In the genomic region with DNA sequence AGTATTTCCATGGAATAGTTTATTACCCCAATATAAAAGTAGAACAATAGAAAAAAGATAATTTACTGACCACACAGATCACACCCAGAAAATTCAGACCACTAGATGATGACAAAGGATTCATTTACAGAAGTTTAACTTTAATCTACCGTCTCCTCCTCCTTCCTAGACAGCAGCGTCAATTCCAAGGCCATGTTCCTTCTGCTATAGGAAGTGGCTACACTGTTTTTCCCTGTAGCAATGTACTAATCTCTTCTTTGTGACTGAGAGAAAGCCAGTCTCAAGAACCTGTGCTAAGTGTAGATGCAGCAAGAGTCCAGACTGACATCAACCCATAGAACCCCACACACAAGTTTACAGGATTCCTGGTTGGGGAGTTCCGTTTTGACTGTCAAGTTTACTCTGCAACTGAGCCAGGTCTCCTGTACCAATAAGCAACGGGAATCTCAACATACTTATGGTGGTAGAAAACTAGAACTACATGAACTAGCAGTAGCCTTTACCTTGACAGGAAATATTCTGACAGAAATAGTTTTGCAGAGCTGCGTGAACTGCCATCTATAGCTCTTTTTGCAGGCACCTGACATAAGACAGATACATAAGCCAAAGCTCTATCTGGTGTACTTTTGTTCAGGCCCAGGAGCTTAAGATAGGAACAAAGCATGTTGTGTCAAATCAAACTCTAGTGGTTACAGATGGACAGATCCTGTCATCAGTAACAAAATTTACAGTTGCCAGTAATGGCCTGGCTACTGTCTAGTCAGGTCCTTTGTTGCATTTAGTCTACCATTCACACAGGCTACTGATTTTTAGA, we compare ENCODE assay signal across 12 cellular contexts. TPM values are rescaled to one million over a fixed set of nuclear protein-coding genes. Genes with fewer than 3 reads are reported as not detected.
DNase-seq lines count a peak whose midpoint lies in the region; ATAC-seq and TF ChIP-seq lines count a peak whose summit lies in the region.
"Had no signal": no experiment of that assay in that cellular context is flagged by ENCODE, and none has a peak within 500 bp of the region (broad histone marks: within the 10 kb centered on the region; RNA-seq: fewer than 3 reads in every experiment).

No MANE protein-coding gene starts in this region.

- TF ChIP-seq CTCF in WTC11 (IDR thresholded peaks at IDR 0.05) (no peak), nephron progenitor cell (IDR thresholded peaks at IDR 0.05) (no peak)

- H3K27ac Mint-ChIP-seq in WTC11 = peak overlapping the region; percentile 26; the same call in 1 of the 2 replicates
- peak overlapping the region; percentile 5 for H3K27ac Mint-ChIP-seq in nephron progenitor cell

- H3K36me3 Mint-ChIP-seq in WTC11 = no peaks in the 10 kb centered on the region
- peaks cover 17% of the 10 kb centered on the region for H3K36me3 Mint-ChIP-seq in nephron progenitor cell (ENCODE audit: low read depth)

- no peak overlapping the region for H3K4me3 Mint-ChIP-seq in WTC11
- H3K4me3 Mint-ChIP-seq in nephron progenitor cell = no peak overlapping the region

- DNase-seq in WTC11 (ENCODE audit: low spot score) (no peak), nephron progenitor cell (no peak), dedifferentiated amniotic fluid mesenchymal stem cell (ENCODE audit: extremely low spot score) (no peak), DMS53 treated with DMSO at 0.1 percent for 48 hours (lab: John Stamatoyannopoulos, UW; ENCODE audit: unreplicated experiment) (no peak), activated gamma-delta T cell treated with Interleukin-2 at 50 U/mL for 16 hours (no peak)
- DNase-seq in stimulated activated CD4-positive, alpha-beta T cell treated with anti-CD3 and anti-CD28 coated beads, Interleukin-2, amount 100 ng/mL, for 24 hours = no peak
- DNase-seq: activated T-cell treated with anti-CD3 and anti-CD28 coated beads, Interleukin-2, amount 50 U/mL, for 48 hours; DMS 273 treated with DMSO at 0.1 percent for 48 hours; NCI-H446; stimulated activated naive CD4-positive, alpha-beta T cell treated with Interleukin-2 at 50 U/mL for 16 hours had no signal

- CTCF ChIA-PET in WTC11 (lab: Charles Lee) = interaction anchor here (1.0 kb wide), 1 partner anchor 157 kb away, joined by 3 read pairs; no protein-coding TSS in a partner anchor

- peaks cover 22% of the 10 kb centered on the region for H3K4me1 Mint-ChIP-seq in WTC11
- H3K4me1 Mint-ChIP-seq in nephron progenitor cell = peaks cover 34% of the 10 kb centered on the region

- POLR2A ChIA-PET in WTC11 (lab: Charles Lee) = no interaction called here

- ATAC-seq in GM18502 (IDR thresholded peaks at IDR 0.05; ENCODE audit: poor library complexity, unreplicated experiment) (peak; percentile 48), HG02642 (IDR thresholded peaks at IDR 0.05; ENCODE audit: poor library complexity, unreplicated experiment) (peak; percentile 46), WTC11 (no peak)

- H3K27me3 Mint-ChIP-seq in WTC11 (ENCODE audit: low read depth) = no peaks in the 10 kb centered on the region
- peaks cover 3% of the 10 kb centered on the region for H3K27me3 Mint-ChIP-seq in nephron progenitor cell (ENCODE audit: low read depth, poor library complexity)

- H3K9me3 Mint-ChIP-seq in WTC11 = no peaks in the 10 kb centered on the region
- no peaks in the 10 kb centered on the region for H3K9me3 Mint-ChIP-seq in nephron progenitor cell

TF ChIP-seq in WTC11, 78 proteins besides CTCF, POLR2A, EP300 and RAD21:
- TF ChIP-seq NR1H2 (CRISPR knock-in tag; IDR thresholded peaks at IDR 0.05) (no peak), AR (CRISPR knock-in tag; IDR thresholded peaks at IDR 0.05) (no peak), SP1 (CRISPR knock-in tag; conservative IDR thresholded peaks at IDR 0.05) (no peak), PRRX2 (CRISPR knock-in tag; IDR thresholded peaks at IDR 0.05) (no peak)
- TF ChIP-seq, protein P1, sequence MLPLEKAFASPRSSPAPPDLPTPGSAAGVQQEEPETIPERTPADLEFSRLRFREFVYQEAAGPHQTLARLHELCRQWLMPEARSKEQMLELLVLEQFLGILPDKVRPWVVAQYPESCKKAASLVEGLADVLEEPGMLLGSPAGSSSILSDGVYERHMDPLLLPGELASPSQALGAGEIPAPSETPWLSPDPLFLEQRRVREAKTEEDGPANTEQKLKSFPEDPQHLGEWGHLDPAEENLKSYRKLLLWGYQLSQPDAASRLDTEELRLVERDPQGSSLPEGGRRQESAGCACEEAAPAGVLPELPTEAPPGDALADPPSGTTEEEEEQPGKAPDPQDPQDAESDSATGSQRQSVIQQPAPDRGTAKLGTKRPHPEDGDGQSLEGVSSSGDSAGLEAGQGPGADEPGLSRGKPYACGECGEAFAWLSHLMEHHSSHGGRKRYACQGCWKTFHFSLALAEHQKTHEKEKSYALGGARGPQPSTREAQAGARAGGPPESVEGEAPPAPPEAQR (CRISPR knock-in tag; IDR thresholded peaks at IDR 0.05) = no peak

RNA-seq across cellular contexts. Expression of gene MRTFA, which starts 42.9 kb away (rescaled TPM):
- 39.7 to 49.8 TPM (median 48.4 TPM) in 3 replicates for total RNA-seq in WTC11 (2021)
